Comparison of ENCODE assay signal across 27 cellular contexts in the genomic region with DNA sequence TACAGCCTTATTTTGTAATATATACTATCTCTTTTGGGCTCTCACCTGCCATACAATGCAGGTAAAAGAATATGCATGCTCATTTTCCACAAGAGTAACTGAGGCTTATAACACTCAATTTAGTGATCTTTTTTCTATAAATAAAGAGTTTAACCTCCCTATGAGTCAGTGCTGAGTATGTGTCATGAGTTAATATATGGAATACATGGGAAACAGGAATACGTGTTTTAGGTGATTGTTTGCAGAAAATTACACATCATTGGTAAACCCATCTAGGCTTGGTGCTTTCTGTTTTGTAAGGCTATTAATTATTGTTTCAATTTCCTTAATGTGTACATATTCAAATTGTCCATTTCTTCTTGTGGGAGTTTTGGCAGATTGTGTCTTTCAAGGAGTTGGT.
"Had no signal": no experiment of that assay in that cellular context is flagged by ENCODE, and none has a peak within 500 bp of the region (broad histone marks: within the 10 kb centered on the region; RNA-seq: fewer than 3 reads in every experiment).

No MANE protein-coding gene starts in this region.

- DNase-seq: naive thymus-derived CD8-positive, alpha-beta T cell; nephron progenitor cell; nucleus accumbens; pancreas; right cardiac atrium; right lobe of liver; sigmoid colon; small intestine; stimulated activated CD4-positive, alpha-beta T cell treated with anti-CD3 and anti-CD28 coated beads, Interleukin-15, amount 100 ng/mL, for 24 hours; stimulated activated CD4-positive, alpha-beta T cell treated with anti-CD3 and anti-CD28 coated beads, Interleukin-2, amount 100 ng/mL, for 24 hours; stimulated activated CD4-positive, alpha-beta T cell treated with anti-CD3 and anti-CD28 coated beads, Interleukin-2, amount 100 ng/mL, for 48 hours; stimulated activated CD4-positive, alpha-beta T cell treated with anti-CD3 and anti-CD28 coated beads, Interleukin-4, amount 100 ng/mL, for 24 hours; stimulated activated naive B cell treated with anti-CD40 and anti-IgM and Interleukin-4, amounts not matched to agents 10 μg/mL and 1 μg/mL and 100 μg/mL, for 72 hours; stimulated activated naive CD4-positive, alpha-beta T cell treated with Interleukin-2 at 50 U/mL for 16 hours; stomach; thyroid gland; trophoblast cell; upper lobe of left lung; uterus had no signal

- H3K4me1 ChIP-seq: pancreas, prostate gland, right lobe of liver, sigmoid colon, stomach, tibial nerve, upper lobe of left lung, uterus had no signal

- H3K27ac ChIP-seq: neutrophil, pancreas, prostate gland, right lobe of liver, sigmoid colon, stomach, thoracic aorta, thyroid gland, tibial nerve, upper lobe of left lung, uterus had no signal

- H3K4me3 Mint-ChIP-seq: naive thymus-derived CD8-positive, alpha-beta T cell; natural killer cell treated with Interleukin-12 subunit alpha and Interleukin-12 subunit beta and Interleukin-15 and Interleukin-18, amount 100 ng/mL, for 72 hours; nephron progenitor cell; neural crest cell; stimulated activated effector memory CD8-positive, alpha-beta T cell treated with anti-CD3 and anti-CD28 coated beads, Interleukin-12 subunit alpha, Interleukin-12 subunit beta, amount 100 ng/mL, for 72 hours; stimulated activated naive B cell treated with anti-CD40 and anti-IgM and Interleukin-4, amounts not matched to agents 10 μg/mL and 1 μg/mL and 100 μg/mL, for 72 hours; stimulated activated naive CD8-positive, alpha-beta T cell treated with anti-CD3 and anti-CD28 coated beads, Interleukin-15, Interleukin-2, amounts not matched to agents 100 ng/mL and 50 ng/mL, for 24 hours had no signal

- H3K36me3 Mint-ChIP-seq: naive thymus-derived CD8-positive, alpha-beta T cell; stimulated activated effector memory CD8-positive, alpha-beta T cell treated with anti-CD3 and anti-CD28 coated beads, Interleukin-12 subunit alpha, Interleukin-12 subunit beta, amount 100 ng/mL, for 72 hours; stimulated activated naive B cell treated with anti-CD40 and anti-IgM and Interleukin-4, amounts not matched to agents 10 μg/mL and 1 μg/mL and 100 μg/mL, for 72 hours had no signal

- H3K27me3 ChIP-seq: neutrophil, pancreas, right lobe of liver, sigmoid colon, stomach, thyroid gland, tibial nerve, upper lobe of left lung, uterus had no signal

- H3K9me3 ChIP-seq: neutrophil, pancreas, prostate gland, right lobe of liver, sigmoid colon, stomach, thoracic aorta, thyroid gland, tibial nerve, upper lobe of left lung, uterus had no signal

- H3K27me3 Mint-ChIP-seq: naive thymus-derived CD8-positive, alpha-beta T cell; natural killer cell treated with Interleukin-12 subunit alpha and Interleukin-12 subunit beta and Interleukin-15 and Interleukin-18, amount 100 ng/mL, for 72 hours; stimulated activated naive B cell treated with anti-CD40 and anti-IgM and Interleukin-4, amounts not matched to agents 10 μg/mL and 1 μg/mL and 100 μg/mL, for 72 hours; stimulated activated naive CD8-positive, alpha-beta T cell treated with anti-CD3 and anti-CD28 coated beads, Interleukin-15, Interleukin-2, amounts not matched to agents 100 ng/mL and 50 ng/mL, for 24 hours had no signal

- H3K36me3 ChIP-seq: neutrophil, pancreas, prostate gland, right lobe of liver, sigmoid colon, stomach, thoracic aorta, thyroid gland, tibial nerve, upper lobe of left lung, uterus had no signal

- H3K9me3 Mint-ChIP-seq: natural killer cell treated with Interleukin-12 subunit alpha and Interleukin-12 subunit beta and Interleukin-15 and Interleukin-18, amount 100 ng/mL, for 72 hours; stimulated activated naive CD8-positive, alpha-beta T cell treated with anti-CD3 and anti-CD28 coated beads, Interleukin-15, Interleukin-2, amounts not matched to agents 100 ng/mL and 50 ng/mL, for 24 hours had no signal

- H3K27ac Mint-ChIP-seq: naive thymus-derived CD8-positive, alpha-beta T cell; natural killer cell treated with Interleukin-12 subunit alpha and Interleukin-12 subunit beta and Interleukin-15 and Interleukin-18, amount 100 ng/mL, for 72 hours; nephron progenitor cell; stimulated activated effector memory CD8-positive, alpha-beta T cell treated with anti-CD3 and anti-CD28 coated beads, Interleukin-12 subunit alpha, Interleukin-12 subunit beta, amount 100 ng/mL, for 72 hours; stimulated activated naive B cell treated with anti-CD40 and anti-IgM and Interleukin-4, amounts not matched to agents 10 μg/mL and 1 μg/mL and 100 μg/mL, for 72 hours; stimulated activated naive CD8-positive, alpha-beta T cell treated with anti-CD3 and anti-CD28 coated beads, Interleukin-15, Interleukin-2, amounts not matched to agents 100 ng/mL and 50 ng/mL, for 24 hours had no signal

- H3K4me3 ChIP-seq: pancreas, prostate gland, right lobe of liver, sigmoid colon, stomach, thoracic aorta, thyroid gland, tibial nerve, upper lobe of left lung, uterus had no signal

- H3K4me1 Mint-ChIP-seq: naive thymus-derived CD8-positive, alpha-beta T cell; nephron progenitor cell; stimulated activated effector memory CD8-positive, alpha-beta T cell treated with anti-CD3 and anti-CD28 coated beads, Interleukin-12 subunit alpha, Interleukin-12 subunit beta, amount 100 ng/mL, for 72 hours; stimulated activated naive B cell treated with anti-CD40 and anti-IgM and Interleukin-4, amounts not matched to agents 10 μg/mL and 1 μg/mL and 100 μg/mL, for 72 hours had no signal

- FAIRE-seq: pancreas, small intestine had no signal
